1 cellular context compared by ENCODE assay signal in the genomic region with DNA sequence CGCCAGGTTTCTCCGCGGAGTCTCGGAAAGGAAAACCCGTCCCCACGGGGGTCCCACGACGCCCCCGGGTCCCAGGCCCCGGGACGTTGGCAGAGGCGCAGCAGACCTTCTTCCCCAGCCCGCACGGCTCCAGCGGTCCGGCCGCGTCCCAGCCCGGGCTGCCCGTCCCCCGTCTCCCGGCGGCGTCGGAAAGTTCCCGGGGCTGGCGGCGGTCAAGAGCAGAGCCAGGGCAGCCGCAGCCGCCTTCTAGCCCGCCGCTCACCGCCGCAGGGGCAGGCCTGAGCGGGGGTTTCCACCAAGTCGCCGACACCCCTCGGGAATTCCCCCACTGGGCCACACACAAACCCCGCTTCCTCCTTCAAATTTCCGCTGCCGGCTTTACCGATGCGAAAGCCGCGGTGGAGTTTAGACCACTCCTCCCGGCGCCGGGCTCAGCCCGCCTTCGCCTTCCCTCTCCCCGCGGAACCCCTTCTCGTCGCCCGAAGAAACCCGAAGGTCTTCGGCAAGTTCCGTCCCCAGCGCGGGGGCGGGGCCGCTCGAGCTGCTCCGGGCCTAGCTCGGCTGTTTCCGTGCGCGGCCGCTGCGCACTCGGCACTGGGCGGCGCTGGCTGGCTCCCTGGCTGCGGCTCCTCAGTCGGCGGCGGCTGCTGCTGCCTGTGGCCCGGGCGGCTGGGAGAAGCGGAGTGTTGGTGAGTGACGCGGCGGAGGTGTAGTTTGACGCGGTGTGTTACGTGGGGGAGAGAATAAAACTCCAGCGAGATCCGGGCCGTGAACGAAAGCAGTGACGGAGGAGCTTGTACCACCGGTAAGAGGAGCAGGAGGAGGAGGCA.
TF ChIP-seq lines count a peak whose summit lies in the region.

A gene (plus strand): TSS at position 633 of the 830 bp plus-strand sequence. CDS start 25,674 bp downstream, outside the sequence.

TF ChIP-seq in HepG2, 621 proteins besides CTCF, POLR2A, EP300 and RAD21 (continued from another document and continues in another):
- TF ChIP-seq, protein P1, sequence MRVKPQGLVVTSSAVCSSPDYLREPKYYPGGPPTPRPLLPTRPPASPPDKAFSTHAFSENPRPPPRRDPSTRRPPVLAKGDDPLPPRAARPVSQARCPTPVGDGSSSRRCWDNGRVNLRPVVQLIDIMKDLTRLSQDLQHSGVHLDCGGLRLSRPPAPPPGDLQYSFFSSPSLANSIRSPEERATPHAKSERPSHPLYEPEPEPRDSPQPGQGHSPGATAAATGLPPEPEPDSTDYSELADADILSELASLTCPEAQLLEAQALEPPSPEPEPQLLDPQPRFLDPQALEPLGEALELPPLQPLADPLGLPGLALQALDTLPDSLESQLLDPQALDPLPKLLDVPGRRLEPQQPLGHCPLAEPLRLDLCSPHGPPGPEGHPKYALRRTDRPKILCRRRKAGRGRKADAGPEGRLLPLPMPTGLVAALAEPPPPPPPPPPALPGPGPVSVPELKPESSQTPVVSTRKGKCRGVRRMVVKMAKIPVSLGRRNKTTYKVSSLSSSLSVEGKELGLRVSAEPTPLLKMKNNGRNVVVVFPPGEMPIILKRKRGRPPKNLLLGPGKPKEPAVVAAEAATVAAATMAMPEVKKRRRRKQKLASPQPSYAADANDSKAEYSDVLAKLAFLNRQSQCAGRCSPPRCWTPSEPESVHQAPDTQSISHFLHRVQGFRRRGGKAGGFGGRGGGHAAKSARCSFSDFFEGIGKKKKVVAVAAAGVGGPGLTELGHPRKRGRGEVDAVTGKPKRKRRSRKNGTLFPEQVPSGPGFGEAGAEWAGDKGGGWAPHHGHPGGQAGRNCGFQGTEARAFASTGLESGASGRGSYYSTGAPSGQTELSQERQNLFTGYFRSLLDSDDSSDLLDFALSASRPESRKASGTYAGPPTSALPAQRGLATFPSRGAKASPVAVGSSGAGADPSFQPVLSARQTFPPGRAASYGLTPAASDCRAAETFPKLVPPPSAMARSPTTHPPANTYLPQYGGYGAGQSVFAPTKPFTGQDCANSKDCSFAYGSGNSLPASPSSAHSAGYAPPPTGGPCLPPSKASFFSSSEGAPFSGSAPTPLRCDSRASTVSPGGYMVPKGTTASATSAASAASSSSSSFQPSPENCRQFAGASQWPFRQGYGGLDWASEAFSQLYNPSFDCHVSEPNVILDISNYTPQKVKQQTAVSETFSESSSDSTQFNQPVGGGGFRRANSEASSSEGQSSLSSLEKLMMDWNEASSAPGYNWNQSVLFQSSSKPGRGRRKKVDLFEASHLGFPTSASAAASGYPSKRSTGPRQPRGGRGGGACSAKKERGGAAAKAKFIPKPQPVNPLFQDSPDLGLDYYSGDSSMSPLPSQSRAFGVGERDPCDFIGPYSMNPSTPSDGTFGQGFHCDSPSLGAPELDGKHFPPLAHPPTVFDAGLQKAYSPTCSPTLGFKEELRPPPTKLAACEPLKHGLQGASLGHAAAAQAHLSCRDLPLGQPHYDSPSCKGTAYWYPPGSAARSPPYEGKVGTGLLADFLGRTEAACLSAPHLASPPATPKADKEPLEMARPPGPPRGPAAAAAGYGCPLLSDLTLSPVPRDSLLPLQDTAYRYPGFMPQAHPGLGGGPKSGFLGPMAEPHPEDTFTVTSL (CRISPR knock-in tag; IDR thresholded peaks at IDR 0.05; ENCODE audit: borderline replicate concordance), result peak; percentile 43; the same call in 1 of the 2 replicates
- 0 out of 2 replicates have a peak, but pooled peaks have one; percentile 65 for TF ChIP-seq MIER3 (CRISPR knock-in tag; IDR thresholded peaks at IDR 0.05; ENCODE audit: borderline replicate concordance)
- TF ChIP-seq TGIF2 (CRISPR knock-in tag; IDR thresholded peaks at IDR 0.05), result no peak
- peak; percentile 98 for TF ChIP-seq ZNF619 (CRISPR knock-in tag; IDR thresholded peaks at IDR 0.05)
- peak; percentile 88 for TF ChIP-seq ZNF564 (CRISPR knock-in tag; IDR thresholded peaks at IDR 0.05)
- TF ChIP-seq, protein P2, sequence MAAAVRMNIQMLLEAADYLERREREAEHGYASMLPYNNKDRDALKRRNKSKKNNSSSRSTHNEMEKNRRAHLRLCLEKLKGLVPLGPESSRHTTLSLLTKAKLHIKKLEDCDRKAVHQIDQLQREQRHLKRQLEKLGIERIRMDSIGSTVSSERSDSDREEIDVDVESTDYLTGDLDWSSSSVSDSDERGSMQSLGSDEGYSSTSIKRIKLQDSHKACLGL (CRISPR knock-in tag; IDR thresholded peaks at IDR 0.05), result no peak; the same call in 1 of the 2 replicates
- TF ChIP-seq ZNF124 (CRISPR knock-in tag; IDR thresholded peaks at IDR 0.05), result peak; percentile 90
- TF ChIP-seq MXI1 (IDR thresholded peaks at IDR 0.05; ENCODE audit: borderline replicate concordance, low read depth, low read length), result peak; percentile 38; the same call in 1 of the 3 replicates
- peak; percentile 60; the same call in 1 of the 2 replicates for TF ChIP-seq ZBTB7A (CRISPR knock-in tag; IDR thresholded peaks at IDR 0.05)
- TF ChIP-seq ZBTB3 (CRISPR knock-in tag; IDR thresholded peaks at IDR 0.05; ENCODE audit: borderline replicate concordance, low read depth), result peak; percentile 92
- 0 out of 2 replicates have a peak, but pooled peaks have one; percentile 43 for TF ChIP-seq PCBP1 (IDR thresholded peaks at IDR 0.05; ENCODE audit: borderline replicate concordance, low read depth, low read length)
- no peak; the same call in 1 of the 2 replicates for TF ChIP-seq FOSL2 (CRISPR knock-in tag; IDR thresholded peaks at IDR 0.05)
- TF ChIP-seq JUN (CRISPR knock-in tag; IDR thresholded peaks at IDR 0.05), result peak; percentile 82
- peak; percentile 61; the same call in 1 of the 2 replicates for TF ChIP-seq ZNF605 (CRISPR knock-in tag; IDR thresholded peaks at IDR 0.05)
- no peak for TF ChIP-seq TAF15 (IDR thresholded peaks at IDR 0.05; ENCODE audit: low read depth, low read length, poor library complexity, severe bottlenecking)
- TF ChIP-seq, protein P3, sequence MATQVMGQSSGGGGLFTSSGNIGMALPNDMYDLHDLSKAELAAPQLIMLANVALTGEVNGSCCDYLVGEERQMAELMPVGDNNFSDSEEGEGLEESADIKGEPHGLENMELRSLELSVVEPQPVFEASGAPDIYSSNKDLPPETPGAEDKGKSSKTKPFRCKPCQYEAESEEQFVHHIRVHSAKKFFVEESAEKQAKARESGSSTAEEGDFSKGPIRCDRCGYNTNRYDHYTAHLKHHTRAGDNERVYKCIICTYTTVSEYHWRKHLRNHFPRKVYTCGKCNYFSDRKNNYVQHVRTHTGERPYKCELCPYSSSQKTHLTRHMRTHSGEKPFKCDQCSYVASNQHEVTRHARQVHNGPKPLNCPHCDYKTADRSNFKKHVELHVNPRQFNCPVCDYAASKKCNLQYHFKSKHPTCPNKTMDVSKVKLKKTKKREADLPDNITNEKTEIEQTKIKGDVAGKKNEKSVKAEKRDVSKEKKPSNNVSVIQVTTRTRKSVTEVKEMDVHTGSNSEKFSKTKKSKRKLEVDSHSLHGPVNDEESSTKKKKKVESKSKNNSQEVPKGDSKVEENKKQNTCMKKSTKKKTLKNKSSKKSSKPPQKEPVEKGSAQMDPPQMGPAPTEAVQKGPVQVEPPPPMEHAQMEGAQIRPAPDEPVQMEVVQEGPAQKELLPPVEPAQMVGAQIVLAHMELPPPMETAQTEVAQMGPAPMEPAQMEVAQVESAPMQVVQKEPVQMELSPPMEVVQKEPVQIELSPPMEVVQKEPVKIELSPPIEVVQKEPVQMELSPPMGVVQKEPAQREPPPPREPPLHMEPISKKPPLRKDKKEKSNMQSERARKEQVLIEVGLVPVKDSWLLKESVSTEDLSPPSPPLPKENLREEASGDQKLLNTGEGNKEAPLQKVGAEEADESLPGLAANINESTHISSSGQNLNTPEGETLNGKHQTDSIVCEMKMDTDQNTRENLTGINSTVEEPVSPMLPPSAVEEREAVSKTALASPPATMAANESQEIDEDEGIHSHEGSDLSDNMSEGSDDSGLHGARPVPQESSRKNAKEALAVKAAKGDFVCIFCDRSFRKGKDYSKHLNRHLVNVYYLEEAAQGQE (IDR thresholded peaks at IDR 0.05; ENCODE audit: borderline replicate concordance in 1 of 2, low read depth in 1 of 2, low read length in 2 of 2), result peak in 1 of 2 experiments; percentile 26; a peak in 2 of 4 replicates
- no peak for TF ChIP-seq RBAK (CRISPR knock-in tag; IDR thresholded peaks at IDR 0.05)
- TF ChIP-seq SRSF1 (optimal IDR thresholded peaks at IDR 0.05; ENCODE audit: low read depth, low read length), result peak; percentile 28
- peak; percentile 59 for TF ChIP-seq NR2C2 (CRISPR knock-in tag; IDR thresholded peaks at IDR 0.05; ENCODE audit: borderline replicate concordance)
- TF ChIP-seq, protein P4, sequence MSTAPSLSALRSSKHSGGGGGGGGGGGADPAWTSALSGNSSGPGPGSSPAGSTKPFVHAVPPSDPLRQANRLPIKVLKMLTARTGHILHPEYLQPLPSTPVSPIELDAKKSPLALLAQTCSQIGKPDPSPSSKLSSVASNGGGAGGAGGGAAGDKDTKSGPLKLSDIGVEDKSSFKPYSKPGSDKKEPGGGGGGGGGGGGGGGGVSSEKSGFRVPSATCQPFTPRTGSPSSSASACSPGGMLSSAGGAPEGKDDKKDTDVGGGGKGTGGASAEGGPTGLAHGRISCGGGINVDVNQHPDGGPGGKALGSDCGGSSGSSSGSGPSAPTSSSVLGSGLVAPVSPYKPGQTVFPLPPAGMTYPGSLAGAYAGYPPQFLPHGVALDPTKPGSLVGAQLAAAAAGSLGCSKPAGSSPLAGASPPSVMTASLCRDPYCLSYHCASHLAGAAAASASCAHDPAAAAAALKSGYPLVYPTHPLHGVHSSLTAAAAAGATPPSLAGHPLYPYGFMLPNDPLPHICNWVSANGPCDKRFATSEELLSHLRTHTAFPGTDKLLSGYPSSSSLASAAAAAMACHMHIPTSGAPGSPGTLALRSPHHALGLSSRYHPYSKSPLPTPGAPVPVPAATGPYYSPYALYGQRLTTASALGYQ (CRISPR knock-in tag; IDR thresholded peaks at IDR 0.05), result no peak
- TF ChIP-seq, protein P5, sequence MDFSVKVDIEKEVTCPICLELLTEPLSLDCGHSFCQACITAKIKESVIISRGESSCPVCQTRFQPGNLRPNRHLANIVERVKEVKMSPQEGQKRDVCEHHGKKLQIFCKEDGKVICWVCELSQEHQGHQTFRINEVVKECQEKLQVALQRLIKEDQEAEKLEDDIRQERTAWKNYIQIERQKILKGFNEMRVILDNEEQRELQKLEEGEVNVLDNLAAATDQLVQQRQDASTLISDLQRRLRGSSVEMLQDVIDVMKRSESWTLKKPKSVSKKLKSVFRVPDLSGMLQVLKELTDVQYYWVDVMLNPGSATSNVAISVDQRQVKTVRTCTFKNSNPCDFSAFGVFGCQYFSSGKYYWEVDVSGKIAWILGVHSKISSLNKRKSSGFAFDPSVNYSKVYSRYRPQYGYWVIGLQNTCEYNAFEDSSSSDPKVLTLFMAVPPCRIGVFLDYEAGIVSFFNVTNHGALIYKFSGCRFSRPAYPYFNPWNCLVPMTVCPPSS (IDR thresholded peaks at IDR 0.05), result no peak
- TF ChIP-seq, protein P6, sequence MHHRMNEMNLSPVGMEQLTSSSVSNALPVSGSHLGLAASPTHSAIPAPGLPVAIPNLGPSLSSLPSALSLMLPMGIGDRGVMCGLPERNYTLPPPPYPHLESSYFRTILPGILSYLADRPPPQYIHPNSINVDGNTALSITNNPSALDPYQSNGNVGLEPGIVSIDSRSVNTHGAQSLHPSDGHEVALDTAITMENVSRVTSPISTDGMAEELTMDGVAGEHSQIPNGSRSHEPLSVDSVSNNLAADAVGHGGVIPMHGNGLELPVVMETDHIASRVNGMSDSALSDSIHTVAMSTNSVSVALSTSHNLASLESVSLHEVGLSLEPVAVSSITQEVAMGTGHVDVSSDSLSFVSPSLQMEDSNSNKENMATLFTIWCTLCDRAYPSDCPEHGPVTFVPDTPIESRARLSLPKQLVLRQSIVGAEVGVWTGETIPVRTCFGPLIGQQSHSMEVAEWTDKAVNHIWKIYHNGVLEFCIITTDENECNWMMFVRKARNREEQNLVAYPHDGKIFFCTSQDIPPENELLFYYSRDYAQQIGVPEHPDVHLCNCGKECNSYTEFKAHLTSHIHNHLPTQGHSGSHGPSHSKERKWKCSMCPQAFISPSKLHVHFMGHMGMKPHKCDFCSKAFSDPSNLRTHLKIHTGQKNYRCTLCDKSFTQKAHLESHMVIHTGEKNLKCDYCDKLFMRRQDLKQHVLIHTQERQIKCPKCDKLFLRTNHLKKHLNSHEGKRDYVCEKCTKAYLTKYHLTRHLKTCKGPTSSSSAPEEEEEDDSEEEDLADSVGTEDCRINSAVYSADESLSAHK (CRISPR knock-in tag; IDR thresholded peaks at IDR 0.05; ENCODE audit: borderline replicate concordance), result no peak
- peak; percentile 85 for TF ChIP-seq TARDBP (CRISPR knock-in tag; IDR thresholded peaks at IDR 0.05)
- no peak for TF ChIP-seq SRSF4 (IDR thresholded peaks at IDR 0.05; ENCODE audit: low read depth, low read length, poor library complexity, severe bottlenecking)
- no peak for TF ChIP-seq JARID2 (CRISPR knock-in tag; IDR thresholded peaks at IDR 0.05; ENCODE audit: insufficient replicate concordance)
- peak; percentile 68; the same call in 1 of the 2 replicates for TF ChIP-seq ZNF607 (CRISPR knock-in tag; IDR thresholded peaks at IDR 0.05; ENCODE audit: borderline replicate concordance)
- TF ChIP-seq NFE2 (CRISPR knock-in tag; IDR thresholded peaks at IDR 0.05), result no peak
- TF ChIP-seq BRD4 (CRISPR knock-in tag; IDR thresholded peaks at IDR 0.05), result peak; percentile 63
- TF ChIP-seq ZNF30 (CRISPR knock-in tag; IDR thresholded peaks at IDR 0.05), result peak; percentile 81; the same call in 1 of the 2 replicates
- peak; percentile 67; the same call in 1 of the 2 replicates for TF ChIP-seq ZNF788 (CRISPR knock-in tag; IDR thresholded peaks at IDR 0.05; ENCODE audit: borderline replicate concordance)
- TF ChIP-seq HNRNPK (IDR thresholded peaks at IDR 0.05; ENCODE audit: low read depth, low read length, poor library complexity, severe bottlenecking), result peak; percentile 49
- TF ChIP-seq, protein P7, sequence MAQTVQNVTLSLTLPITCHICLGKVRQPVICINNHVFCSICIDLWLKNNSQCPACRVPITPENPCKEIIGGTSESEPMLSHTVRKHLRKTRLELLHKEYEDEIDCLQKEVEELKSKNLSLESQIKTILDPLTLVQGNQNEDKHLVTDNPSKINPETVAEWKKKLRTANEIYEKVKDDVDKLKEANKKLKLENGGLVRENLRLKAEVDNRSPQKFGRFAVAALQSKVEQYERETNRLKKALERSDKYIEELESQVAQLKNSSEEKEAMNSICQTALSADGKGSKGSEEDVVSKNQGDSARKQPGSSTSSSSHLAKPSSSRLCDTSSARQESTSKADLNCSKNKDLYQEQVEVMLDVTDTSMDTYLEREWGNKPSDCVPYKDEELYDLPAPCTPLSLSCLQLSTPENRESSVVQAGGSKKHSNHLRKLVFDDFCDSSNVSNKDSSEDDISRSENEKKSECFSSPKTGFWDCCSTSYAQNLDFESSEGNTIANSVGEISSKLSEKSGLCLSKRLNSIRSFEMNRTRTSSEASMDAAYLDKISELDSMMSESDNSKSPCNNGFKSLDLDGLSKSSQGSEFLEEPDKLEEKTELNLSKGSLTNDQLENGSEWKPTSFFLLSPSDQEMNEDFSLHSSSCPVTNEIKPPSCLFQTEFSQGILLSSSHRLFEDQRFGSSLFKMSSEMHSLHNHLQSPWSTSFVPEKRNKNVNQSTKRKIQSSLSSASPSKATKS (CRISPR knock-in tag; IDR thresholded peaks at IDR 0.05), result no peak
- peak; percentile 51; the same call in 1 of the 2 replicates for TF ChIP-seq PITX1 (CRISPR knock-in tag; IDR thresholded peaks at IDR 0.05)
- no peak for TF ChIP-seq ATM (IDR thresholded peaks at IDR 0.05; ENCODE audit: borderline replicate concordance)
- peak; percentile 65; the same call in 1 of the 2 replicates for TF ChIP-seq ZNF205 (CRISPR knock-in tag; IDR thresholded peaks at IDR 0.05)
- TF ChIP-seq, protein P8, sequence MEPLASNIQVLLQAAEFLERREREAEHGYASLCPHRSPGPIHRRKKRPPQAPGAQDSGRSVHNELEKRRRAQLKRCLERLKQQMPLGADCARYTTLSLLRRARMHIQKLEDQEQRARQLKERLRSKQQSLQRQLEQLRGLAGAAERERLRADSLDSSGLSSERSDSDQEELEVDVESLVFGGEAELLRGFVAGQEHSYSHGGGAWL (CRISPR knock-in tag; IDR thresholded peaks at IDR 0.05), result peak; percentile 69; the same call in 1 of the 2 replicates
